8 cellular contexts compared by ENCODE assay signal in genomic region chr16:30761928-30762902, GRCh38. TPM values are rescaled to one million over a fixed set of nuclear protein-coding genes. Genes with fewer than 3 reads are reported as not detected.
DNase-seq lines count a peak whose midpoint lies in the region; ATAC-seq, FAIRE-seq and TF ChIP-seq lines count a peak whose summit lies in the region.

CFAP119 (minus strand) TSS chr16:30762062; CDS start chr16:30761748, 314 bp downstream.
RNF40 (plus strand) TSS chr16:30762322; CDS start chr16:30762546, 224 bp downstream.

- peak within 1 kb of the TSS; percentile 46; the same call in 1 of the 2 replicates for H2AFZ ChIP-seq in H1 (ENCODE audit: low read length)

- H2AK5ac ChIP-seq in H1 (ENCODE audit: low read depth, low read length), result no peak within 1 kb of the TSS

- TF ChIP-seq RAD21 in H1 (IDR thresholded peaks at IDR 0.05 in 1 of 2, conservative IDR thresholded peaks at IDR 0.05 in 1 of 2; ENCODE audit: low read depth in 2 of 2, low read length in 2 of 2), result no peak

- no peaks in the 10 kb centered on the region for H3K9me3 Mint-ChIP-seq in memory B cell

- H2BK12ac ChIP-seq in H1 (ENCODE audit: low read depth, low read length), result no peak within 1 kb of the TSS

- peaks cover 14% of the 10 kb centered on the region for H3K23me2 ChIP-seq in H1 (ENCODE audit: low read depth, low read length)

- no peak within 1 kb of the TSS for H3K14ac ChIP-seq in H1 (ENCODE audit: insufficient read length)

- peaks cover 0 to 11% (median 2%) of the 10 kb centered on the region in 4 experiments; a peak in 4 of 7 replicates for H3K4me1 ChIP-seq in H1 (replicated peaks in 1 of 4; ENCODE audit: control insufficient read depth in 3 of 4, insufficient read depth in 4 of 4, low read length in 3 of 4)

- H3K27ac ChIP-seq in H1 (ENCODE audit: low read depth, low read length), result peak within 1 kb of the TSS; percentile 88

- no peak within 1 kb of the TSS for H2BK20ac ChIP-seq in H1 (ENCODE audit: low read length)

- peak within 1 kb of the TSS; percentile 50 for H3K56ac ChIP-seq in H1 (replicated peaks; ENCODE audit: insufficient read length, low read depth, low read length)

- no peaks in the 10 kb centered on the region; a peak in 1 of 7 replicates for H3K27me3 ChIP-seq in H1 (replicated peaks in 1 of 4; ENCODE audit: control insufficient read depth in 3 of 4, extremely low read depth in 1 of 4, insufficient read depth in 3 of 4, low read length in 3 of 4)

- ATAC-seq in GM21367 (IDR thresholded peaks at IDR 0.05; ENCODE audit: unreplicated experiment) (peak; percentile 75), memory B cell (ENCODE audit: low read depth) (peak; percentile 90)

- FAIRE-seq in H1 (lab: Jason Lieb, UNC), result peak; percentile 84

- H3K9ac ChIP-seq in H1 (replicated peaks in 1 of 4; ENCODE audit: extremely low read depth in 1 of 4, low read depth in 3 of 4, low read length in 3 of 4), result peak within 1 kb of the TSS; percentile 80 to 89 (median 88)

- no peak for TF ChIP-seq EP300 in H1 (IDR thresholded peaks at IDR 0.05; ENCODE audit: borderline replicate concordance in 1 of 2, low read depth in 2 of 2, low read length in 2 of 2)

- peaks cover 28% of the 10 kb centered on the region for H3K4me1 Mint-ChIP-seq in memory B cell

- H3K36me3 Mint-ChIP-seq in memory B cell, result peaks cover 16% of the 10 kb centered on the region

- no peak within 1 kb of the TSS for H2BK120ac ChIP-seq in H1 (replicated peaks; ENCODE audit: low read depth, low read length)

- H4K5ac ChIP-seq in H1 (ENCODE audit: insufficient read length, low read depth, low read length), result peak within 1 kb of the TSS; percentile 93

- peak within 1 kb of the TSS; percentile 97 for H4K8ac ChIP-seq in H1 (ENCODE audit: extremely low read depth, insufficient read depth, low read length)

- H2BK15ac ChIP-seq in H1 (ENCODE audit: low read length), result no peak within 1 kb of the TSS

- peak within 1 kb of the TSS; percentile 68 to 94 for H3K4me2 ChIP-seq in H1 (ENCODE audit: insufficient read depth in 1 of 2, low read depth in 2 of 2, low read length in 2 of 2)

- CTCF ChIA-PET in H1 (lab: Charles Lee; ENCODE audit: partially characterized antibody), result interaction anchor here (1.4 to 1.8 kb wide), 2 partner anchors 13 to 16 kb away, joined by 4 to 7 read pairs; no protein-coding TSS in a partner anchor

- no peak within 1 kb of the TSS for H3K4ac ChIP-seq in H1 (replicated peaks; ENCODE audit: insufficient read length, low read depth, low read length)

- WGBS in H1 (ENCODE audit: extremely low coverage in 1 of 2, insufficient coverage in 1 of 2, insufficient read length in 1 of 2, insufficient replicate concordance in 2 of 2, low coverage in 1 of 2, low lambda C conversion rate in 2 of 2, missing lambda C conversion rate in 1 of 2), 2 experiments, result 1% methylated on average over 52 of the region's 60 CpGs; no CpG with 5 or more reads in 1 of the 2 experiments

- TF ChIP-seq CTCF in H1 (IDR thresholded peaks at IDR 0.05; ENCODE audit: control extremely low read depth in 1 of 3, insufficient read depth in 1 of 3, low read depth in 1 of 3, low read length in 3 of 3), result no peak

- H3K18ac ChIP-seq in H1 (ENCODE audit: extremely low read depth, low read length), result peak within 1 kb of the TSS; percentile 60

- peaks cover 4 to 20% of the 10 kb centered on the region in 2 experiments; a peak in 2 of 4 replicates for H3K79me2 ChIP-seq in H1 (ENCODE audit: control insufficient read depth in 1 of 2, insufficient read depth in 2 of 2, low read length in 2 of 2)

- H3K27me3 Mint-ChIP-seq in memory B cell, result no peaks in the 10 kb centered on the region

- peak within 1 kb of the TSS; percentile 80 to 97 (median 92) for H3K4me3 ChIP-seq in H1 (ENCODE audit: extremely low read depth in 1 of 4, insufficient read depth in 2 of 4, low read depth in 3 of 4, low read length in 4 of 4)

- H3K4me3 Mint-ChIP-seq in memory B cell, result peak within 1 kb of the TSS; percentile 97

- peaks cover 5 to 8% of the 10 kb centered on the region in 2 experiments for H4K20me1 ChIP-seq in H1 (replicated peaks in 1 of 2; ENCODE audit: control insufficient read depth in 1 of 2, insufficient read depth in 2 of 2, low read length in 2 of 2)

- TF ChIP-seq POLR2A in H1 (IDR thresholded peaks at IDR 0.05; ENCODE audit: control extremely low read depth in 1 of 2, low read depth in 2 of 2, low read length in 2 of 2), result peak; percentile 66 to 84

- H3K79me1 ChIP-seq in H1 (ENCODE audit: low read depth, low read length), result peaks cover 3% of the 10 kb centered on the region; the same call in 1 of the 2 replicates

- H2BK5ac ChIP-seq in H1 (ENCODE audit: low read depth, low read length), result peak within 1 kb of the TSS; percentile 79; the same call in 1 of the 2 replicates

- H3K23ac ChIP-seq in H1 (ENCODE audit: insufficient read length), result no peak within 1 kb of the TSS

- H3K36me3 ChIP-seq in H1 (ENCODE audit: control insufficient read depth in 2 of 4, insufficient read depth in 4 of 4, low read length in 3 of 4), result peaks cover 23 to 42% (median 35%) of the 10 kb centered on the region in 4 experiments

- POLR2A ChIA-PET in H1 (lab: Charles Lee; ENCODE audit: partially characterized antibody), result interaction anchor here (0.9 to 9.0 kb wide), 7 partner anchors 7 to 26 kb away, joined by 3 to 92 read pairs (median 21); partner anchors contain the start of gene PHKG2

- H3K27ac Mint-ChIP-seq in memory B cell, result peak within 1 kb of the TSS; percentile 76

- H3K9me3 ChIP-seq in H1 (ENCODE audit: insufficient read depth in 2 of 2, low read depth in 1 of 2, low read length in 1 of 2), result no peaks in the 10 kb centered on the region

- DNase-seq in COR-L47 (lab: John Stamatoyannopoulos, UW), result peak; percentile 97
- peak; percentile 99 for DNase-seq in HT1080 (ENCODE audit: low read depth)
- DNase-seq in NOMO-1 (lab: John Stamatoyannopoulos, UW; ENCODE audit: unreplicated experiment in 2 of 2), result peak; percentile 95 to 97
- DNase-seq in activated CD8-positive, alpha-beta memory T cell treated with anti-CD3 and anti-CD28 coated beads for 48 hours (ENCODE audit: low read depth in 2 of 3, low spot score in 2 of 3), result peak; percentile 70 to 90 (median 80)
- DNase-seq in H1 (ENCODE audit: low read depth in 1 of 2, low spot score in 2 of 2), result peak; percentile 86 to 98
- peak; percentile 69 to 85 for DNase-seq in memory B cell (ENCODE audit: low spot score in 2 of 2)
- DNase-seq in stimulated activated CD8-positive, alpha-beta memory T cell treated with anti-CD3 and anti-CD28 coated beads, Interleukin-12 subunit alpha, Interleukin-12 subunit beta, amount 100 ng/mL, for 1 hour (ENCODE audit: low read depth), result peak; percentile 84

- peak within 1 kb of the TSS; percentile 94 for H4K91ac ChIP-seq in H1 (replicated peaks; ENCODE audit: insufficient read length, low read length)

TF ChIP-seq in H1, 55 proteins besides CTCF, POLR2A, EP300 and RAD21 (continues in another document):
- TF ChIP-seq ATF3 (IDR thresholded peaks at IDR 0.05; ENCODE audit: insufficient read depth, low read depth, low read length), result no peak
- TF ChIP-seq KDM4A (IDR thresholded peaks at IDR 0.05; ENCODE audit: low read depth, low read length, severe bottlenecking), result peak; percentile 40
- TF ChIP-seq KDM1A (IDR thresholded peaks at IDR 0.05; ENCODE audit: borderline replicate concordance, low read length), result no peak
- TF ChIP-seq JUN (IDR thresholded peaks at IDR 0.05; ENCODE audit: low read depth, low read length), result no peak
- no peak for TF ChIP-seq ATF2 (IDR thresholded peaks at IDR 0.05; ENCODE audit: low read length)
- TF ChIP-seq TAF7 (optimal IDR thresholded peaks at IDR 0.05; ENCODE audit: borderline replicate concordance, low read depth, low read length), result peak; percentile 66
- TF ChIP-seq SRF (IDR thresholded peaks at IDR 0.05; ENCODE audit: low read depth, low read length), result no peak

RNA-seq across cellular contexts. Expression of gene CFAP119, which starts in this region (rescaled TPM):
- total RNA-seq in HT1080 (2014; rRNA removed; shearing (Covaris generic)), result 5.7 and 5.9 TPM in 2 replicates
- 1.6 and 2.7 TPM in 2 replicates for polyA plus RNA-seq in HT1080 (2015; cell fraction: cytosol; rRNA removed)
- 21.8 and 24.7 TPM in 2 replicates for polyA plus RNA-seq in HT1080 (2015; cell fraction: nucleus; rRNA removed)
- total RNA-seq in H1 (2021; fragmentation: NEBNext Ultra II Directional; extraction: Animal tissue kit (Norgen Biotek cat#: 25700)), result 5.2 and 6.0 TPM in 2 replicates
- 5.6 and 7.1 TPM in 2 replicates for polyA plus RNA-seq in H1 (2011; rRNA removed)
- polyA plus RNA-seq in H1 (2011; cell fraction: cytosol; rRNA removed), result 8.1 TPM
- 21.1 TPM for polyA plus RNA-seq in H1 (2011; cell fraction: nucleus; rRNA removed)
- 4.8 to 7.5 TPM (median 6.4 TPM) in 4 replicates for polyA plus RNA-seq in H1 (2012, experiment 1 of 2)
- 2.6 TPM for polyA plus RNA-seq in H1 (2012, experiment 2 of 2)
- 4.8 TPM for polyA plus RNA-seq in H1 (2013, experiment 1 of 2)
- 5.5 TPM for polyA plus RNA-seq in H1 (2013, experiment 2 of 2)
- polyA minus RNA-seq in H1 (2011; rRNA and poly(A)+ RNA removed), result 1.4 and 1.9 TPM in 2 replicates
- 3.4 TPM for polyA minus RNA-seq in H1 (2011; cell fraction: cytosol; rRNA and poly(A)+ RNA removed)
- 6.3 TPM for polyA minus RNA-seq in H1 (2011; cell fraction: nucleus; rRNA and poly(A)+ RNA removed)

RNA-seq across cellular contexts. Expression of gene RNF40, which starts in this region (rescaled TPM):
- 96.2 and 104 TPM in 2 replicates for total RNA-seq in HT1080 (2014; rRNA removed; shearing (Covaris generic))
- polyA plus RNA-seq in HT1080 (2015; cell fraction: cytosol; rRNA removed), result 46.4 and 48.5 TPM in 2 replicates
- polyA plus RNA-seq in HT1080 (2015; cell fraction: nucleus; rRNA removed), result 86.0 and 86.3 TPM in 2 replicates
- total RNA-seq in H1 (2021; fragmentation: NEBNext Ultra II Directional; extraction: Animal tissue kit (Norgen Biotek cat#: 25700)), result 68.7 and 70.8 TPM in 2 replicates
- 36.9 and 38.5 TPM in 2 replicates for polyA plus RNA-seq in H1 (2011; rRNA removed)
- polyA plus RNA-seq in H1 (2011; cell fraction: cytosol; rRNA removed), result 35.0 TPM
- 113 TPM for polyA plus RNA-seq in H1 (2011; cell fraction: nucleus; rRNA removed)
- 48.2 to 55.3 TPM (median 49.7 TPM) in 4 replicates for polyA plus RNA-seq in H1 (2012, experiment 1 of 2)
- polyA plus RNA-seq in H1 (2012, experiment 2 of 2), result 41.0 TPM
- 25.7 TPM for polyA plus RNA-seq in H1 (2013, experiment 1 of 2)
- 25.3 TPM for polyA plus RNA-seq in H1 (2013, experiment 2 of 2)
- 69.9 and 90.6 TPM in 2 replicates for polyA minus RNA-seq in H1 (2011; rRNA and poly(A)+ RNA removed)
- polyA minus RNA-seq in H1 (2011; cell fraction: cytosol; rRNA and poly(A)+ RNA removed), result 33.1 TPM
- polyA minus RNA-seq in H1 (2011; cell fraction: nucleus; rRNA and poly(A)+ RNA removed), result 44.6 TPM

Comparison
In these comparisons a context has a peak if more than half of its experiments do, and no peak if none do; other contexts are left out.
1. Peak in every context shown above with its lines: DNase-seq, ATAC-seq, H3K4me3 ChIP-seq and H3K27ac ChIP-seq.